Comparison of ENCODE assay signal across 33 cellular contexts in the genomic region with DNA sequence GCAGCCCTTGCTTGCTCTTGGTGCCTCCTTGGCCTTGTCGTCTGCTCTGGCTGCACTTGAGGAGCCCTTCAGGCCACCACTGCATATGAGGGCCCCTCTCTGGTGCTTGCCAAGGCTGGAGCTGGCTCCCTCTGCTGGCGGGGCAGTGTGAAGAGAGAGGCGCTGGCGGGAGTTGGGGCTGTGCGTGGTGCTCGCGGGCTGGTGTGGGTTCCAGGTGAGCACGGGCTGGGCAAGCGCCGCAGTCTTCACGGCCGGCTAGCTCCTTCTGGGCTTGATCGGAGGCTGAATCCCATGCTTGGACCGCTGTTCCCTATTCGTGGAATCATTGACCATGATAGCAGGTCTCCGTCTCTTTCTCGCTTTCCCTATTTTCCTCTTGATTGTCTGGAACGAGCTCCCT.
"Had no signal": no experiment of that assay in that cellular context is flagged by ENCODE, and none has a peak within 500 bp of the region (broad histone marks: within the 10 kb centered on the region; RNA-seq: fewer than 3 reads in every experiment).

No MANE protein-coding gene starts in this region.

- FAIRE-seq: endometrium, frontal cortex, pancreas had no signal

- H3K36me3 ChIP-seq: breast epithelium, pancreas, prostate gland, vagina, WERI-Rb-1 had no signal

- H3K4me3 ChIP-seq: breast epithelium, esophagus squamous epithelium, pancreas, prostate gland, skin epidermis, vagina had no signal

- H3K27me3 ChIP-seq: breast epithelium, esophagus squamous epithelium, neutrophil, pancreas, vagina had no signal

- ATAC-seq: activated naive CD8-positive, alpha-beta T cell treated with anti-CD3 and anti-CD28 coated beads, Interleukin-2, amount 50 U/mL, for 24 hours; left cardiac atrium; left ventricle myocardium superior; pancreas; sciatic nerve; stimulated activated effector memory CD8-positive, alpha-beta T cell treated with anti-CD3 and anti-CD28 coated beads, Interleukin-12 subunit alpha, Interleukin-12 subunit beta, amount 100 ng/mL, for 72 hours had no signal

- H3K36me3 Mint-ChIP-seq: stimulated activated effector memory CD8-positive, alpha-beta T cell treated with anti-CD3 and anti-CD28 coated beads, Interleukin-12 subunit alpha, Interleukin-12 subunit beta, amount 100 ng/mL, for 72 hours had no signal

- H3K27ac ChIP-seq: breast epithelium, epithelial cell of prostate, esophagus squamous epithelium, neutrophil, pancreas, prostate gland, skin epidermis, vagina, WERI-Rb-1 had no signal

- H3K4me1 Mint-ChIP-seq: activated CD4-positive, alpha-beta memory T cell treated with anti-CD3 and anti-CD28 coated beads, Interleukin-2, amount 10 ng/mL, durations not matched to agents 7 days and 5 days; activated CD4-positive, alpha-beta T cell treated with anti-CD3 and anti-CD28 coated beads, Interleukin-2, amount 10 ng/mL, durations not matched to agents 24 days and 14 days; activated naive CD4-positive, alpha-beta T cell treated with anti-CD3 and anti-CD28 coated beads, Interleukin-2, amount 50 U/mL, for 24 hours; activated naive CD8-positive, alpha-beta T cell treated with anti-CD3 and anti-CD28 coated beads, Interleukin-2, amount 50 U/mL, for 24 hours; nephron; stimulated activated effector memory CD8-positive, alpha-beta T cell treated with anti-CD3 and anti-CD28 coated beads, Interleukin-12 subunit alpha, Interleukin-12 subunit beta, amount 100 ng/mL, for 72 hours had no signal

- H3K27me3 Mint-ChIP-seq: activated CD4-positive, alpha-beta memory T cell treated with anti-CD3 and anti-CD28 coated beads, Interleukin-2, amount 10 ng/mL, durations not matched to agents 7 days and 5 days; activated CD4-positive, alpha-beta T cell treated with anti-CD3 and anti-CD28 coated beads, Interleukin-2, amount 10 ng/mL, durations not matched to agents 24 days and 14 days; activated naive CD4-positive, alpha-beta T cell treated with anti-CD3 and anti-CD28 coated beads, Interleukin-2, amount 50 U/mL, for 24 hours; activated naive CD8-positive, alpha-beta T cell treated with anti-CD3 and anti-CD28 coated beads, Interleukin-2, amount 50 U/mL, for 24 hours; activated T-cell treated with anti-CD3 and anti-CD28 coated beads, Interleukin-2, amount 50 U/mL, for 24 hours; dendritic cell treated with granulocyte-macrophage colony-stimulating factor and Interleukin-4, amounts not matched to agents 40 ng/mL and 50 ng/mL, for 4 days; stimulated activated naive CD8-positive, alpha-beta T cell treated with anti-CD3 and anti-CD28 coated beads, Interleukin-15, Interleukin-2, amounts not matched to agents 100 ng/mL and 50 ng/mL, for 24 hours; type B pancreatic cell had no signal

- DNase-seq: activated CD4-positive, alpha-beta memory T cell treated with anti-CD3 and anti-CD28 coated beads, Interleukin-2, amount 10 ng/mL, durations not matched to agents 7 days and 5 days; activated CD4-positive, alpha-beta T cell treated with anti-CD3 and anti-CD28 coated beads, Interleukin-2, amount 10 ng/mL, durations not matched to agents 24 days and 14 days; activated CD4-positive, CD25-positive, alpha-beta regulatory T cell treated with anti-CD3 and anti-CD28 coated beads, Interleukin-2, amount 50 U/mL, for 72 hours; activated CD8-positive, alpha-beta memory T cell treated with anti-CD3 and anti-CD28 coated beads, Interleukin-2, amount 50 U/mL, for 48 hours; activated naive CD8-positive, alpha-beta T cell treated with anti-CD3 and anti-CD28 coated beads, Interleukin-2, amount 50 U/mL, for 24 hours; activated T-cell treated with anti-CD3 and anti-CD28 coated beads, Interleukin-2, amount 50 U/mL, for 24 hours; amygdala; central memory CD4-positive, alpha-beta T cell; esophagus squamous epithelium; islet precursor cell; left cardiac atrium; left ventricle myocardium superior; retina; stimulated activated CD4-positive, alpha-beta T cell treated with anti-CD3 and anti-CD28 coated beads, Interleukin-12 subunit alpha, Interleukin-12 subunit beta, amount 100 ng/mL, for 4 hours; stimulated activated CD4-positive, alpha-beta T cell treated with anti-CD3 and anti-CD28 coated beads, Interleukin-4, amount 100 ng/mL, for 24 hours; T1000; WERI-Rb-1 had no signal

- H3K9me3 ChIP-seq: esophagus squamous epithelium, neutrophil, pancreas, prostate gland, vagina had no signal

- H3K4me1 ChIP-seq: breast epithelium, esophagus squamous epithelium, pancreas, prostate gland, vagina had no signal

- H3K4me3 Mint-ChIP-seq: activated CD4-positive, alpha-beta memory T cell treated with anti-CD3 and anti-CD28 coated beads, Interleukin-2, amount 10 ng/mL, durations not matched to agents 7 days and 5 days; activated CD4-positive, alpha-beta T cell treated with anti-CD3 and anti-CD28 coated beads, Interleukin-2, amount 10 ng/mL, durations not matched to agents 24 days and 14 days; activated naive CD4-positive, alpha-beta T cell treated with anti-CD3 and anti-CD28 coated beads, Interleukin-2, amount 50 U/mL, for 24 hours; activated naive CD8-positive, alpha-beta T cell treated with anti-CD3 and anti-CD28 coated beads, Interleukin-2, amount 50 U/mL, for 24 hours; activated T-cell treated with anti-CD3 and anti-CD28 coated beads, Interleukin-2, amount 50 U/mL, for 24 hours; dendritic cell treated with granulocyte-macrophage colony-stimulating factor and Interleukin-4, amounts not matched to agents 40 ng/mL and 50 ng/mL, for 4 days; nephron; stimulated activated effector memory CD8-positive, alpha-beta T cell treated with anti-CD3 and anti-CD28 coated beads, Interleukin-12 subunit alpha, Interleukin-12 subunit beta, amount 100 ng/mL, for 72 hours; stimulated activated naive CD8-positive, alpha-beta T cell treated with anti-CD3 and anti-CD28 coated beads, Interleukin-15, Interleukin-2, amounts not matched to agents 100 ng/mL and 50 ng/mL, for 24 hours; type B pancreatic cell had no signal

- H3K27ac Mint-ChIP-seq: activated CD4-positive, alpha-beta memory T cell treated with anti-CD3 and anti-CD28 coated beads, Interleukin-2, amount 10 ng/mL, durations not matched to agents 7 days and 5 days; activated CD4-positive, alpha-beta T cell treated with anti-CD3 and anti-CD28 coated beads, Interleukin-2, amount 10 ng/mL, durations not matched to agents 24 days and 14 days; activated naive CD4-positive, alpha-beta T cell treated with anti-CD3 and anti-CD28 coated beads, Interleukin-2, amount 50 U/mL, for 24 hours; activated naive CD8-positive, alpha-beta T cell treated with anti-CD3 and anti-CD28 coated beads, Interleukin-2, amount 50 U/mL, for 24 hours; activated T-cell treated with anti-CD3 and anti-CD28 coated beads, Interleukin-2, amount 50 U/mL, for 24 hours; dendritic cell treated with granulocyte-macrophage colony-stimulating factor and Interleukin-4, amounts not matched to agents 40 ng/mL and 50 ng/mL, for 4 days; nephron; stimulated activated effector memory CD8-positive, alpha-beta T cell treated with anti-CD3 and anti-CD28 coated beads, Interleukin-12 subunit alpha, Interleukin-12 subunit beta, amount 100 ng/mL, for 72 hours; stimulated activated naive CD8-positive, alpha-beta T cell treated with anti-CD3 and anti-CD28 coated beads, Interleukin-15, Interleukin-2, amounts not matched to agents 100 ng/mL and 50 ng/mL, for 24 hours; type B pancreatic cell had no signal
